In the genomic region with DNA sequence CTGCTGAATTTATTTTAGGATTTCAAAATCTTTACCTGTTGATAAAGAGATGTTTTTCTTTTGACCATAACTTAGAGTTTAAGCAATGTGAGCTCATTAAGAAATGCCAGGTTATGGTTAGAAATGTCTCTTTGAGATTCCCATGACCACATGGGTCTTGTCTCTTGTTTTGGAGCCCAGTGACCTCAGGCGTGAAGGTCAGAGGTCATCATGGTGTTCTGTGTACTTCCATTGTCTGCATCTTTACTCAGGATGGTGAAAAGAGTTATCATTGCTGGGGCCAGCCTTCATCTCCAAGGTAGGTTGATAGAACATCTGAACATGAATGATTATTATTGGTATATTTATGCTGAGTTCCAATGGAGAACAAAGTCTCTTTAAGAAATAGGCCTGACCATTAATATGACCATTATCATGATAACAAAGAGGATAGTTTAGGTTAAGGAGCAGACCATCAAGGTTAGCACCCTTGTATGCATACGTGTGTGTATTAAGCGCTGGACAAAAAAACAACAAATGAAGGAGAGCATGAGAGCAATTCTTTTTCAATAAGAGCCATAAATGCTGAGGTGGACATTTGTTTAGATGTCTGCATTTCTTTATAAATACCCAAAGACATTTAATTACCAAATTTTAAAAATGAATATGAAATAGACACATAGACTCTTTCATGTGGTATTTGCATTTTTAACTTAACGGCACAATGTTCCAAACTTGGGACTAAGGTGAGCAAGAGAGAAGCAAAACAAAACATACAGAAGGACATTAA, we compare ENCODE assay signal across 10 cellular contexts.
"Had no signal": no experiment of that assay in that cellular context is flagged by ENCODE, and none has a peak within 500 bp of the region (broad histone marks: within the 10 kb centered on the region; RNA-seq: fewer than 3 reads in every experiment).

No MANE protein-coding gene starts in this region.

- FAIRE-seq: H1, H54, HTR-8/SVneo had no signal

- H3K9me3 Mint-ChIP-seq: GM23338, H9 had no signal

- ATAC-seq: GM23338 had no signal

- H3K27ac Mint-ChIP-seq: GM23338, H9 had no signal

- DNase-seq: H9, HCEC 1CT, Karpas-422, KBM-7 had no signal

- H3K4me3 Mint-ChIP-seq: GM23338, H9 had no signal

- H3K9ac ChIP-seq: KMS-11 had no signal

- H2AFZ ChIP-seq: GM23338 had no signal

- H3K4me3 ChIP-seq: GM23338 had no signal

- H3K27ac ChIP-seq: HL-60, KMS-11 had no signal

- H3K4me2 ChIP-seq: GM23338, KMS-11 had no signal
